In the genomic region with DNA sequence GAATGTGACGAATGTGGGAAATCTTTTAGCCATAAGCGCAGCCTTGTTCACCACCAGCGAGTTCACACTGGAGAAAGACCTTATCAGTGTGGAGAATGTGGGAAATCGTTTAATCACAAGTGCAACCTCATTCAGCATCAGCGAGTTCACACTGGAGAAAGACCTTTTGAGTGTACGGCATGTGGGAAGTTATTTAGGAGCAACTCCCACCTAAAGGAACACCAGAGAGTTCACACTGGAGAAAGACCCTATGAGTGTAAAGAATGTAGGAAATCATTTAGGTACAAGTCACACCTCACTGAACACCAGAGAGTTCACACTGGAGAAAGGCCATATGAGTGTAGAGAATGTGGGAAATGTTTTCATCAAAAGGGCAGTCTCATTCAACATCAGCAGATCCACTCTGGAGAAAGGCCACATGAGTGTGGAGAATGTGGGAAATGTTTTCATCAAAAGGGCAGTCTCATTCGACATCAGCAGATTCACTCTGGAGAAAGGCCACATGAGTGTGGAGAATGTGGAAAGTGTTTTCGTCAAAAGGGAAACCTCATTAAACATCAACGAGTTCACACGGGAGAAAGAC, we compare ENCODE assay signal across 3 cellular contexts.
TF ChIP-seq lines count a peak whose summit lies in the region.

No MANE protein-coding gene starts in this region.

TF ChIP-seq in A549, 52 proteins besides CTCF, POLR2A, EP300 and RAD21:
- TF ChIP-seq, protein P1, sequence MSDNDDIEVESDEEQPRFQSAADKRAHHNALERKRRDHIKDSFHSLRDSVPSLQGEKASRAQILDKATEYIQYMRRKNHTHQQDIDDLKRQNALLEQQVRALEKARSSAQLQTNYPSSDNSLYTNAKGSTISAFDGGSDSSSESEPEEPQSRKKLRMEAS (IDR thresholded peaks at IDR 0.05) = no peak
- TF ChIP-seq POLR2AphosphoS2 (conservative IDR thresholded peaks at IDR 0.05; ENCODE audit: low read length) = no peak

TF ChIP-seq in GM12891, 5 proteins besides CTCF, POLR2A, EP300 and RAD21:
- TF ChIP-seq PAX5 (IDR thresholded peaks at IDR 0.05; ENCODE audit: insufficient read depth, low read length, severe bottlenecking) = no peak
- TF ChIP-seq SPI1 (IDR thresholded peaks at IDR 0.05; ENCODE audit: low read depth, low read length) = no peak
- TF ChIP-seq POLR2AphosphoS5 (IDR thresholded peaks at IDR 0.05; ENCODE audit: low read depth, low read length) = no peak
- no peak for TF ChIP-seq TAF1 (IDR thresholded peaks at IDR 0.05; ENCODE audit: low read depth, low read length)
- TF ChIP-seq POU2F2 (IDR thresholded peaks at IDR 0.05; ENCODE audit: low read depth, low read length) = no peak

TF ChIP-seq in GM12878, 131 proteins besides CTCF, POLR2A, EP300 and RAD21:
- TF ChIP-seq, protein P2, sequence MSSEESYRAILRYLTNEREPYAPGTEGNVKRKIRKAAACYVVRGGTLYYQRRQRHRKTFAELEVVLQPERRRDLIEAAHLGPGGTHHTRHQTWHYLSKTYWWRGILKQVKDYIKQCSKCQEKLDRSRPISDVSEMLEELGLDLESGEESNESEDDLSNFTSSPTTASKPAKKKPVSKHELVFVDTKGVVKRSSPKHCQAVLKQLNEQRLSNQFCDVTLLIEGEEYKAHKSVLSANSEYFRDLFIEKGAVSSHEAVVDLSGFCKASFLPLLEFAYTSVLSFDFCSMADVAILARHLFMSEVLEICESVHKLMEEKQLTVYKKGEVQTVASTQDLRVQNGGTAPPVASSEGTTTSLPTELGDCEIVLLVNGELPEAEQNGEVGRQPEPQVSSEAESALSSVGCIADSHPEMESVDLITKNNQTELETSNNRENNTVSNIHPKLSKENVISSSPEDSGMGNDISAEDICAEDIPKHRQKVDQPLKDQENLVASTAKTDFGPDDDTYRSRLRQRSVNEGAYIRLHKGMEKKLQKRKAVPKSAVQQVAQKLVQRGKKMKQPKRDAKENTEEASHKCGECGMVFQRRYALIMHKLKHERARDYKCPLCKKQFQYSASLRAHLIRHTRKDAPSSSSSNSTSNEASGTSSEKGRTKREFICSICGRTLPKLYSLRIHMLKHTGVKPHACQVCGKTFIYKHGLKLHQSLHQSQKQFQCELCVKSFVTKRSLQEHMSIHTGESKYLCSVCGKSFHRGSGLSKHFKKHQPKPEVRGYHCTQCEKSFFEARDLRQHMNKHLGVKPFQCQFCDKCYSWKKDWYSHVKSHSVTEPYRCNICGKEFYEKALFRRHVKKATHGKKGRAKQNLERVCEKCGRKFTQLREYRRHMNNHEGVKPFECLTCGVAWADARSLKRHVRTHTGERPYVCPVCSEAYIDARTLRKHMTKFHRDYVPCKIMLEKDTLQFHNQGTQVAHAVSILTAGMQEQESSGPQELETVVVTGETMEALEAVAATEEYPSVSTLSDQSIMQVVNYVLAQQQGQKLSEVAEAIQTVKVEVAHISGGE (CRISPR knock-in tag; IDR thresholded peaks at IDR 0.05) = no peak
- TF ChIP-seq DPF2 (IDR thresholded peaks at IDR 0.05) = no peak
- no peak for TF ChIP-seq RB1 (IDR thresholded peaks at IDR 0.05; ENCODE audit: borderline replicate concordance)
- no peak for TF ChIP-seq NFYA (IDR thresholded peaks at IDR 0.05; ENCODE audit: borderline replicate concordance, low read depth, low read length)
- TF ChIP-seq EGR1 (IDR thresholded peaks at IDR 0.05; ENCODE audit: borderline replicate concordance in 1 of 2, low read depth in 2 of 2, low read length in 2 of 2) = no peak
- no peak for TF ChIP-seq SPI1 (IDR thresholded peaks at IDR 0.05; ENCODE audit: borderline replicate concordance, insufficient read depth, low read depth, low read length)
- TF ChIP-seq SMARCA5 (IDR thresholded peaks at IDR 0.05) = no peak
- TF ChIP-seq, protein P3, sequence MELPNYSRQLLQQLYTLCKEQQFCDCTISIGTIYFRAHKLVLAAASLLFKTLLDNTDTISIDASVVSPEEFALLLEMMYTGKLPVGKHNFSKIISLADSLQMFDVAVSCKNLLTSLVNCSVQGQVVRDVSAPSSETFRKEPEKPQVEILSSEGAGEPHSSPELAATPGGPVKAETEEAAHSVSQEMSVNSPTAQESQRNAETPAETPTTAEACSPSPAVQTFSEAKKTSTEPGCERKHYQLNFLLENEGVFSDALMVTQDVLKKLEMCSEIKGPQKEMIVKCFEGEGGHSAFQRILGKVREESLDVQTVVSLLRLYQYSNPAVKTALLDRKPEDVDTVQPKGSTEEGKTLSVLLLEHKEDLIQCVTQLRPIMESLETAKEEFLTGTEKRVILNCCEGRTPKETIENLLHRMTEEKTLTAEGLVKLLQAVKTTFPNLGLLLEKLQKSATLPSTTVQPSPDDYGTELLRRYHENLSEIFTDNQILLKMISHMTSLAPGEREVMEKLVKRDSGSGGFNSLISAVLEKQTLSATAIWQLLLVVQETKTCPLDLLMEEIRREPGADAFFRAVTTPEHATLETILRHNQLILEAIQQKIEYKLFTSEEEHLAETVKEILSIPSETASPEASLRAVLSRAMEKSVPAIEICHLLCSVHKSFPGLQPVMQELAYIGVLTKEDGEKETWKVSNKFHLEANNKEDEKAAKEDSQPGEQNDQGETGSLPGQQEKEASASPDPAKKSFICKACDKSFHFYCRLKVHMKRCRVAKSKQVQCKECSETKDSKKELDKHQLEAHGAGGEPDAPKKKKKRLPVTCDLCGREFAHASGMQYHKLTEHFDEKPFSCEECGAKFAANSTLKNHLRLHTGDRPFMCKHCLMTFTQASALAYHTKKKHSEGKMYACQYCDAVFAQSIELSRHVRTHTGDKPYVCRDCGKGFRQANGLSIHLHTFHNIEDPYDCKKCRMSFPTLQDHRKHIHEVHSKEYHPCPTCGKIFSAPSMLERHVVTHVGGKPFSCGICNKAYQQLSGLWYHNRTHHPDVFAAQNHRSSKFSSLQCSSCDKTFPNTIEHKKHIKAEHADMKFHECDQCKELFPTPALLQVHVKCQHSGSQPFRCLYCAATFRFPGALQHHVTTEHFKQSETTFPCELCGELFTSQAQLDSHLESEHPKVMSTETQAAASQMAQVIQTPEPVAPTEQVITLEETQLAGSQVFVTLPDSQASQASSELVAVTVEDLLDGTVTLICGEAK (IDR thresholded peaks at IDR 0.05; ENCODE audit: borderline replicate concordance) = no peak
- TF ChIP-seq IKZF1 (conservative IDR thresholded peaks at IDR 0.05) = no peak
- TF ChIP-seq, protein P4, sequence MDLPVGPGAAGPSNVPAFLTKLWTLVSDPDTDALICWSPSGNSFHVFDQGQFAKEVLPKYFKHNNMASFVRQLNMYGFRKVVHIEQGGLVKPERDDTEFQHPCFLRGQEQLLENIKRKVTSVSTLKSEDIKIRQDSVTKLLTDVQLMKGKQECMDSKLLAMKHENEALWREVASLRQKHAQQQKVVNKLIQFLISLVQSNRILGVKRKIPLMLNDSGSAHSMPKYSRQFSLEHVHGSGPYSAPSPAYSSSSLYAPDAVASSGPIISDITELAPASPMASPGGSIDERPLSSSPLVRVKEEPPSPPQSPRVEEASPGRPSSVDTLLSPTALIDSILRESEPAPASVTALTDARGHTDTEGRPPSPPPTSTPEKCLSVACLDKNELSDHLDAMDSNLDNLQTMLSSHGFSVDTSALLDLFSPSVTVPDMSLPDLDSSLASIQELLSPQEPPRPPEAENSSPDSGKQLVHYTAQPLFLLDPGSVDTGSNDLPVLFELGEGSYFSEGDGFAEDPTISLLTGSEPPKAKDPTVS (IDR thresholded peaks at IDR 0.05; ENCODE audit: low read depth, low read length) = no peak
